ENCODE assay signal across 12 cellular contexts in the genomic region with DNA sequence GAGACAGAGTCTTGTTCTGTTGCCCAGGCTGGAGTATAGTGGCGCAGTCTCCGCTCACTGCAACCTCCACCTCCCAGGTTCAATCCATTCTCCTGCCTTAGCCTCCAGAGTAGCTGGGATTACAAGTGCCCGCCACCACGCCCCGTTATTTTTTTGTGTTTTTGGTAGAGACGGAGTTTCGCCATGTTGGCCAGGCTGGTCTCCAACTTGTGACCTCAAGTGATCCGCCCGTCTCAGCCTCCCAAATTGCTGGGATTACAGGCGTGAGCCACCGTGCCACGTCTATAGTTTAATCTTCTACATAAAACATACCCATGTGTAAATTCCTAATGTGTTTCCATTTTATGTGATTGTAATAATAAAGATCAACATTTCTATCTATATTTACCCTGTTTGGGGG. TPM values are rescaled to one million over a fixed set of nuclear protein-coding genes. Genes with fewer than 3 reads are reported as not detected.
DNase-seq lines count a peak whose midpoint lies in the region; ATAC-seq and TF ChIP-seq lines count a peak whose summit lies in the region.
"Had no signal": no experiment of that assay in that cellular context is flagged by ENCODE, and none has a peak within 500 bp of the region (broad histone marks: within the 10 kb centered on the region; RNA-seq: fewer than 3 reads in every experiment).

No MANE protein-coding gene starts in this region.

- no peak for ATAC-seq in activated CD4-positive, CD25-positive, alpha-beta regulatory T cell treated with anti-CD3 and anti-CD28 coated beads, Interleukin-2, amount 50 U/mL, for 24 hours

- H3K27me3 ChIP-seq in Karpas-422 (ENCODE audit: low read length) = no peaks in the 10 kb centered on the region
- H3K27me3 ChIP-seq: ascending aorta had no signal

- H3K9me3 Mint-ChIP-seq in activated T-cell treated with anti-CD3 and anti-CD28 coated beads, Interleukin-2, amount 50 U/mL, for 24 hours = no peaks in the 10 kb centered on the region
- no peaks in the 10 kb centered on the region for H3K9me3 Mint-ChIP-seq in activated naive CD8-positive, alpha-beta T cell treated with anti-CD3 and anti-CD28 coated beads for 36 hours
- peaks cover 20% of the 10 kb centered on the region for H3K9me3 Mint-ChIP-seq in nephron progenitor cell

- H3K9me2 ChIP-seq in Karpas-422 (replicated peaks; ENCODE audit: insufficient read depth, low read length) = no peaks in the 10 kb centered on the region

- no peaks in the 10 kb centered on the region for H3K36me3 ChIP-seq in Karpas-422 (ENCODE audit: insufficient read depth, low read length)
- H3K36me3 ChIP-seq: ascending aorta had no signal

- no peaks in the 10 kb centered on the region for H3K27me3 Mint-ChIP-seq in activated T-cell treated with anti-CD3 and anti-CD28 coated beads, Interleukin-2, amount 50 U/mL, for 24 hours
- H3K27me3 Mint-ChIP-seq in activated naive CD8-positive, alpha-beta T cell treated with anti-CD3 and anti-CD28 coated beads for 36 hours = no peaks in the 10 kb centered on the region
- H3K27me3 Mint-ChIP-seq in nephron progenitor cell (ENCODE audit: low read depth, poor library complexity) = no peaks in the 10 kb centered on the region

- H3K9me3 ChIP-seq in Karpas-422 (ENCODE audit: low read length) = no peaks in the 10 kb centered on the region
- H3K9me3 ChIP-seq: ascending aorta had no signal

- no peak for TF ChIP-seq CTCF in nephron progenitor cell (IDR thresholded peaks at IDR 0.05)

- peaks cover 69% of the 10 kb centered on the region for H3K79me2 ChIP-seq in Karpas-422 (ENCODE audit: low read length)

- H4K20me1 ChIP-seq in Karpas-422 (ENCODE audit: insufficient read depth, low read depth, low read length) = no peaks in the 10 kb centered on the region

- H3K4me3 ChIP-seq in Karpas-422 (ENCODE audit: low read length) = peak overlapping the region; percentile 80; the same call in 1 of the 2 replicates
- H3K4me3 ChIP-seq: ascending aorta had no signal

- H3K4me2 ChIP-seq in Karpas-422 (ENCODE audit: low read depth, low read length, poor library complexity, severe bottlenecking) = peak overlapping the region; percentile 99

- H3K4me1 ChIP-seq in Karpas-422 (ENCODE audit: low read length) = peaks cover 18% of the 10 kb centered on the region

- H3K27ac ChIP-seq in Karpas-422 (ENCODE audit: low read length) = no peak overlapping the region
- H3K27ac ChIP-seq: ascending aorta had no signal

- H3K9ac ChIP-seq in Karpas-422 (ENCODE audit: low read length) = no peak overlapping the region

- peak overlapping the region; percentile 92 for H3K4me3 Mint-ChIP-seq in activated T-cell treated with anti-CD3 and anti-CD28 coated beads, Interleukin-2, amount 50 U/mL, for 24 hours
- peak overlapping the region; percentile 90 for H3K4me3 Mint-ChIP-seq in activated naive CD8-positive, alpha-beta T cell treated with anti-CD3 and anti-CD28 coated beads for 36 hours
- H3K4me3 Mint-ChIP-seq in nephron progenitor cell = peak overlapping the region; percentile 72

- H2AFZ ChIP-seq in Karpas-422 (ENCODE audit: low read length) = no peak overlapping the region

- peaks cover 34% of the 10 kb centered on the region for H3K4me1 Mint-ChIP-seq in activated T-cell treated with anti-CD3 and anti-CD28 coated beads, Interleukin-2, amount 50 U/mL, for 24 hours (ENCODE audit: low read depth)
- peaks cover 27% of the 10 kb centered on the region for H3K4me1 Mint-ChIP-seq in activated naive CD8-positive, alpha-beta T cell treated with anti-CD3 and anti-CD28 coated beads for 36 hours
- H3K4me1 Mint-ChIP-seq in nephron progenitor cell = peaks cover 17% of the 10 kb centered on the region

- no peak for DNase-seq in activated T-cell treated with anti-CD3 and anti-CD28 coated beads, Interleukin-2, amount 50 U/mL, for 24 hours
- no peak for DNase-seq in activated T-cell treated with anti-CD3 and anti-CD28 coated beads, Interleukin-2, amount 50 U/mL, for 48 hours
- DNase-seq in Karpas-422 = no peak
- DNase-seq in activated naive CD8-positive, alpha-beta T cell treated with anti-CD3 and anti-CD28 coated beads for 36 hours = no peak
- DNase-seq in nephron progenitor cell = no peak
- no peak for DNase-seq in 8988T
- DNase-seq in OCI-M2 (lab: John Stamatoyannopoulos, UW; ENCODE audit: unreplicated experiment) = no peak
- DNase-seq: foreskin fibroblast; NCI-H2029 treated with DMSO at 0.1 percent for 48 hours; NK-92 treated with Interleukin-12 subunit alpha and Interleukin-12 subunit beta, amount 100 ng/mL, for 24 hours had no signal

- no peak overlapping the region for H3K27ac Mint-ChIP-seq in activated T-cell treated with anti-CD3 and anti-CD28 coated beads, Interleukin-2, amount 50 U/mL, for 24 hours
- no peak overlapping the region for H3K27ac Mint-ChIP-seq in activated naive CD8-positive, alpha-beta T cell treated with anti-CD3 and anti-CD28 coated beads for 36 hours
- H3K27ac Mint-ChIP-seq in nephron progenitor cell = no peak overlapping the region

- peaks cover 15% of the 10 kb centered on the region for H3K36me3 Mint-ChIP-seq in activated T-cell treated with anti-CD3 and anti-CD28 coated beads, Interleukin-2, amount 50 U/mL, for 24 hours (ENCODE audit: low read depth)
- peaks cover 10% of the 10 kb centered on the region for H3K36me3 Mint-ChIP-seq in activated naive CD8-positive, alpha-beta T cell treated with anti-CD3 and anti-CD28 coated beads for 36 hours
- peaks cover 24% of the 10 kb centered on the region for H3K36me3 Mint-ChIP-seq in nephron progenitor cell (ENCODE audit: low read depth)

RNA-seq across cellular contexts. Expression of a gene that starts 1.7 kb away (rescaled TPM):
- 27.0 and 33.0 TPM in 2 replicates for total RNA-seq in Karpas-422 (2014; rRNA removed; shearing (Covaris generic); ENCODE audit: low replicate concordance)
- total RNA-seq in activated naive CD8-positive, alpha-beta T cell treated with anti-CD3 and anti-CD28 coated beads for 36 hours = 10 to 100 TPM; 25.4 to 26.1 TPM

RNA-seq across cellular contexts. Expression of a gene that starts 16.4 kb away (rescaled TPM):
- 50.7 and 65.5 TPM in 2 replicates for total RNA-seq in Karpas-422 (2014; rRNA removed; shearing (Covaris generic); ENCODE audit: low replicate concordance)
- total RNA-seq in activated naive CD8-positive, alpha-beta T cell treated with anti-CD3 and anti-CD28 coated beads for 36 hours = 100 to 1,000 TPM; 109 to 113 TPM
